Comparison of ENCODE assay signal across 10 cellular contexts in genomic region chr1:155254228-155254713, GRCh38. TPM values are rescaled to one million over a fixed set of nuclear protein-coding genes. Genes with fewer than 3 reads are reported as not detected.
DNase-seq lines count a peak whose midpoint lies in the region; ATAC-seq and TF ChIP-seq lines count a peak whose summit lies in the region.
"Had no signal": no experiment of that assay in that cellular context is flagged by ENCODE, and none has a peak within 500 bp of the region (broad histone marks: within the 10 kb centered on the region; RNA-seq: fewer than 3 reads in every experiment).

No MANE protein-coding gene starts in this region.

- no peaks in the 10 kb centered on the region for H3K9me3 Mint-ChIP-seq in activated CD8-positive, alpha-beta T cell treated with anti-CD3 and anti-CD28 coated beads for 36 hours

- no peak for TF ChIP-seq POLR2A in stomach (IDR thresholded peaks at IDR 0.05)

- no peaks in the 10 kb centered on the region; the same call in 1 of the 2 replicates for H3K36me3 ChIP-seq in iPS DF 6.9 (ENCODE audit: control insufficient read depth, insufficient read depth, low read length)
- peaks cover 14 to 33% (median 27%) of the 10 kb centered on the region in 4 donors for H3K36me3 ChIP-seq in stomach

- H3K27me3 Mint-ChIP-seq in activated CD8-positive, alpha-beta T cell treated with anti-CD3 and anti-CD28 coated beads for 36 hours = no peaks in the 10 kb centered on the region

- peak overlapping the region; percentile 65; the same call in 1 of the 2 replicates for H3K4me3 ChIP-seq in iPS DF 6.9 (ENCODE audit: low read length)
- peak overlapping the region; percentile 80 to 94 (median 90) for H3K4me3 ChIP-seq in stomach

- WGBS in iPS DF 6.9 (ENCODE audit: insufficient coverage, insufficient read length) = no CpG with 5 or more reads among the region's 12 CpGs
- 22 to 48% (median 35%) methylated on average over 6 to 12 of the region's 12 CpGs for WGBS in stomach, 5 donors

- POLR2A ChIA-PET in activated CD8-positive, alpha-beta T cell treated with anti-CD3 and anti-CD28 coated beads for 36 hours (lab: Charles Lee) = interaction anchor here (0.9 to 3.7 kb wide), 4 partner anchors 10 to 70 kb away, joined by 3 to 20 read pairs (median 4); partner anchors contain the start of gene CLK2

- H3K27ac ChIP-seq in iPS DF 6.9 (ENCODE audit: low read length) (no peak overlapping the region), stomach (peak overlapping the region in 4 of 5 donors; percentile 32 to 98 (median 94))

- H3K36me3 Mint-ChIP-seq in activated CD8-positive, alpha-beta T cell treated with anti-CD3 and anti-CD28 coated beads for 36 hours (ENCODE audit: low read depth) = peaks cover 21% of the 10 kb centered on the region

- DNase-seq in DMS 273 (lab: John Stamatoyannopoulos, UW; ENCODE audit: unreplicated experiment) (peak; percentile 48), DMS 273 treated with DMSO at 0.1 percent for 48 hours (lab: John Stamatoyannopoulos, UW) (no peak), iPS DF 6.9 (ENCODE audit: low read depth, low spot score) (no peak), stomach (no peak), NCI-H524 (lab: John Stamatoyannopoulos, UW) (no peak)
- DNase-seq in activated CD8-positive, alpha-beta T cell treated with anti-CD3 and anti-CD28 coated beads for 36 hours = no peak
- no peak for DNase-seq in NK-92 treated with Interleukin-12 subunit alpha and Interleukin-12 subunit beta, amount 100 ng/mL, for 24 hours (lab: John Stamatoyannopoulos, UW)
- DNase-seq: 8988T, NCI-H1436 treated with DMSO at 0.1 percent for 48 hours had no signal

- H3K27me3 ChIP-seq in iPS DF 6.9 (ENCODE audit: control insufficient read depth, insufficient read depth, low read length) (no peaks in the 10 kb centered on the region), stomach (no peaks in the 10 kb centered on the region)

- CTCF ChIA-PET in activated CD8-positive, alpha-beta T cell treated with anti-CD3 and anti-CD28 coated beads for 36 hours (lab: Charles Lee) = no interaction called here

- TF ChIP-seq EP300 in stomach (IDR thresholded peaks at IDR 0.05) = no peak

- no peak for ATAC-seq in activated CD8-positive, alpha-beta T cell treated with anti-CD3 and anti-CD28 coated beads for 36 hours
- no peak for ATAC-seq in HG03135 (IDR thresholded peaks at IDR 0.05; ENCODE audit: unreplicated experiment)

- TF ChIP-seq CTCF in activated CD8-positive, alpha-beta T cell treated with anti-CD3 and anti-CD28 coated beads for 36 hours (IDR thresholded peaks at IDR 0.05) = no peak
- no peak for TF ChIP-seq CTCF in stomach (IDR thresholded peaks at IDR 0.05)

- H3K9me3 ChIP-seq in iPS DF 6.9 (ENCODE audit: control insufficient read depth, insufficient read depth, low read length) (no peaks in the 10 kb centered on the region), stomach (no peaks in the 10 kb centered on the region)

- H3K27ac Mint-ChIP-seq in activated CD8-positive, alpha-beta T cell treated with anti-CD3 and anti-CD28 coated beads for 36 hours = peak overlapping the region; percentile 28

- peaks cover 31% of the 10 kb centered on the region for H3K4me1 Mint-ChIP-seq in activated CD8-positive, alpha-beta T cell treated with anti-CD3 and anti-CD28 coated beads for 36 hours (ENCODE audit: low read depth)

- H3K4me3 Mint-ChIP-seq in activated CD8-positive, alpha-beta T cell treated with anti-CD3 and anti-CD28 coated beads for 36 hours = peak overlapping the region; percentile 77

- H3K4me1 ChIP-seq in iPS DF 6.9 (ENCODE audit: control insufficient read depth, insufficient read depth, low read length) (peaks cover 7% of the 10 kb centered on the region), stomach (peaks cover 34 to 48% (median 42%) of the 10 kb centered on the region in 4 donors)

- intact Hi-C loops in activated CD8-positive, alpha-beta T cell treated with anti-CD3 and anti-CD28 coated beads for 36 hours (cut with micrococcal nuclease) = loop anchor here (10.0 kb wide), 1 partner anchor 341 kb away; no protein-coding TSS in a partner anchor
- intact Hi-C loops in stomach (cut with DNase I; ENCODE audit: low total_unique reads) = loop anchor here (10.0 kb wide), 1 partner anchor 341 kb away; no protein-coding TSS in a partner anchor

RNA-seq across cellular contexts. Expression of gene ENTREP3, which starts 1.0 kb away (rescaled TPM):
- total RNA-seq in activated CD8-positive, alpha-beta T cell treated with anti-CD3 and anti-CD28 coated beads for 36 hours = 10 to 100 TPM; 41.1 to 42.2 TPM
- total RNA-seq in stomach = 10 to 100 TPM in 4 of 5 donors, 1 to 10 TPM in 1; 2.8 to 77.9 (median 19.6) TPM
- polyA plus RNA-seq in stomach = 10 to 100 TPM in 2 of 3 donors, 1 to 10 TPM in 1; 9.7 to 20.5 (median 11.6) TPM

RNA-seq across cellular contexts. Expression of gene SCAMP3, which starts 7.9 kb away (rescaled TPM):
- 10 to 100 TPM; 81.3 to 97.2 TPM for total RNA-seq in activated CD8-positive, alpha-beta T cell treated with anti-CD3 and anti-CD28 coated beads for 36 hours
- 10 to 100 TPM in 4 of 5 donors, 1 to 10 TPM in 1; 7.0 to 32.6 (median 24.1) TPM for total RNA-seq in stomach
- polyA plus RNA-seq in stomach = 10 to 100 TPM; 25.8 to 48.4 (median 45.4) TPM

RNA-seq across cellular contexts. Expression of gene CLK2, which starts 19.0 kb away (rescaled TPM):
- total RNA-seq in activated CD8-positive, alpha-beta T cell treated with anti-CD3 and anti-CD28 coated beads for 36 hours = 10 to 100 TPM; 80.6 to 85.4 TPM
- 10 to 100 TPM; 29.7 to 77.6 (median 53.6) TPM for total RNA-seq in stomach
- polyA plus RNA-seq in stomach = 10 to 100 TPM; 16.0 to 46.4 (median 17.0) TPM

RNA-seq across cellular contexts. Expression of gene HCN3, which starts 23.0 kb away (rescaled TPM):
- total RNA-seq in activated CD8-positive, alpha-beta T cell treated with anti-CD3 and anti-CD28 coated beads for 36 hours = 1 to 10 TPM; 1.5 TPM
- total RNA-seq in stomach = 10 to 100 TPM in 1 of 5 donors, 1 to 10 TPM in 4; 1.1 to 13.6 (median 2.7) TPM
- polyA plus RNA-seq in stomach = 1 to 10 TPM in 2 of 3 donors, under 1 TPM in 1; 0.46 to 3.1 (median 1.1) TPM

RNA-seq across cellular contexts. Expression of gene MTX1, which starts 45.8 kb away (rescaled TPM):
- 10 to 100 TPM; 59.2 to 61.0 TPM for total RNA-seq in activated CD8-positive, alpha-beta T cell treated with anti-CD3 and anti-CD28 coated beads for 36 hours
- 10 to 100 TPM in 4 of 5 donors, 1 to 10 TPM in 1; 1.2 to 54.9 (median 25.2) TPM for total RNA-seq in stomach
- 10 to 100 TPM; 48.3 to 71.1 (median 58.2) TPM for polyA plus RNA-seq in stomach
